Comparison of ENCODE assay signal across 12 cellular contexts in genomic region chr11:130179396-130180306, GRCh38. TPM values are rescaled to one million over a fixed set of nuclear protein-coding genes. Genes with fewer than 3 reads are reported as not detected.
A peak's percentile ranks its signal among the peaks of the same experiment; 100 is the strongest.
DNase-seq lines count a peak whose midpoint lies in the region; ATAC-seq and TF ChIP-seq lines count a peak whose summit lies in the region.
"Had no signal": no experiment of that assay in that cellular context is flagged by ENCODE, and none has a peak within 500 bp of the region (broad histone marks: within the 10 kb centered on the region; RNA-seq: fewer than 3 reads in every experiment).

No MANE protein-coding gene starts in this region.

- H3K4me3 ChIP-seq in breast epithelium (no peak overlapping the region), left lung (no peak overlapping the region), upper lobe of left lung (no peak overlapping the region), prostate gland (no peak overlapping the region)

- H3K9me3 Mint-ChIP-seq in MCF 10A (ENCODE audit: unreplicated experiment) = peaks cover 8% of the 10 kb centered on the region
- H3K9me3 Mint-ChIP-seq in naive thymus-derived CD8-positive, alpha-beta T cell = peaks cover 0 to 10% (median 6%) of the 10 kb centered on the region in 9 donors

- no peak overlapping the region for H3K27ac Mint-ChIP-seq in MCF 10A (ENCODE audit: low read depth, unreplicated experiment)
- no peak overlapping the region for H3K27ac Mint-ChIP-seq in naive thymus-derived CD8-positive, alpha-beta T cell

- no peak overlapping the region for H3K4me3 Mint-ChIP-seq in MCF 10A (ENCODE audit: unreplicated experiment)
- H3K4me3 Mint-ChIP-seq in naive thymus-derived CD8-positive, alpha-beta T cell = no peak overlapping the region
- H3K4me3 Mint-ChIP-seq: central memory CD8-positive, alpha-beta T cell had no signal

- TF ChIP-seq CTCF in breast epithelium (IDR thresholded peaks at IDR 0.05) = no peak
- TF ChIP-seq CTCF in MCF 10A (IDR thresholded peaks at IDR 0.05; ENCODE audit: unreplicated experiment) = no peak
- no peak for TF ChIP-seq CTCF in left lung (IDR thresholded peaks at IDR 0.05)
- TF ChIP-seq CTCF in upper lobe of left lung (IDR thresholded peaks at IDR 0.05) = no peak
- TF ChIP-seq CTCF in prostate gland (IDR thresholded peaks at IDR 0.05) = no peak

- 73% methylated on average over 13 to 21 of the region's 21 CpGs for WGBS in upper lobe of left lung, 2 donors
- 70% methylated on average over 21 of the region's 21 CpGs for WGBS in prostate gland

- no peaks in the 10 kb centered on the region for H3K27me3 Mint-ChIP-seq in MCF 10A (ENCODE audit: insufficient read depth, unreplicated experiment)
- H3K27me3 Mint-ChIP-seq in naive thymus-derived CD8-positive, alpha-beta T cell = peaks cover 2 to 11% (median 9%) of the 10 kb centered on the region in 5 donors

- ATAC-seq in left lung = peak; percentile 24
- peak in 1 of 2 donors; percentile 20 for ATAC-seq in upper lobe of left lung (ENCODE audit: low FRiP score in 2 of 2)
- ATAC-seq in naive thymus-derived CD8-positive, alpha-beta T cell = no peak

- H3K36me3 Mint-ChIP-seq in MCF 10A (ENCODE audit: insufficient read depth, unreplicated experiment) = no peaks in the 10 kb centered on the region
- H3K36me3 Mint-ChIP-seq in naive thymus-derived CD8-positive, alpha-beta T cell = peaks cover 0 to 5% (median 0%) of the 10 kb centered on the region in 3 donors

- POLR2A ChIA-PET in MCF 10A (lab: Yijun Ruan, JAX) = interaction anchor here (1.0 to 2.7 kb wide), 5 partner anchors 11 to 30 kb away, joined by 4 to 14 read pairs (median 4); partner anchors contain the start of gene ST14
- POLR2A ChIA-PET in naive thymus-derived CD8-positive, alpha-beta T cell (lab: Charles Lee) = no interaction called here

- CTCF ChIA-PET in MCF 10A (lab: Yijun Ruan, JAX) = interaction anchor here (0.6 to 1.0 kb wide), 2 partner anchors 33 to 256 kb away, joined by 3 read pairs; no protein-coding TSS in a partner anchor

- H3K36me3 ChIP-seq in breast epithelium (no peaks in the 10 kb centered on the region), left lung (no peaks in the 10 kb centered on the region), upper lobe of left lung (no peaks in the 10 kb centered on the region), prostate gland (no peaks in the 10 kb centered on the region)

- H3K4me1 Mint-ChIP-seq in MCF 10A (ENCODE audit: insufficient read depth, unreplicated experiment) = peaks cover 18% of the 10 kb centered on the region
- peaks cover 0 to 22% (median 0%) of the 10 kb centered on the region in 4 donors for H3K4me1 Mint-ChIP-seq in naive thymus-derived CD8-positive, alpha-beta T cell
- H3K4me1 Mint-ChIP-seq: central memory CD8-positive, alpha-beta T cell had no signal

- H3K9me3 ChIP-seq in breast epithelium (peaks cover 0 to 6% of the 10 kb centered on the region in 2 donors), left lung (peaks cover 0 to 2% of the 10 kb centered on the region in 2 donors), upper lobe of left lung (peaks cover 0 to 8% (median 2%) of the 10 kb centered on the region in 4 donors), prostate gland (no peaks in the 10 kb centered on the region)

- H3K27me3 ChIP-seq in breast epithelium (no peaks in the 10 kb centered on the region), left lung (no peaks in the 10 kb centered on the region), upper lobe of left lung (no peaks in the 10 kb centered on the region), prostate gland (replicated peaks; ENCODE audit: insufficient read depth) (no peaks in the 10 kb centered on the region)

- H3K4me1 ChIP-seq in breast epithelium = peaks cover 0 to 12% of the 10 kb centered on the region in 2 donors
- peaks cover 26 to 56% of the 10 kb centered on the region in 2 donors for H3K4me1 ChIP-seq in left lung
- H3K4me1 ChIP-seq in upper lobe of left lung = peaks cover 17 to 44% (median 41%) of the 10 kb centered on the region in 4 donors
- peaks cover 12% of the 10 kb centered on the region for H3K4me1 ChIP-seq in prostate gland (replicated peaks)

- no peak for TF ChIP-seq EP300 in upper lobe of left lung (IDR thresholded peaks at IDR 0.05)

- intact Hi-C loops in breast epithelium (cut with DNase I; ENCODE audit: low total_unique reads) = no loop called here
- intact Hi-C loops in MCF 10A (cut with micrococcal nuclease) = no loop called here
- intact Hi-C loops in left lung (cut with DNase I) = no loop called here
- intact Hi-C loops in prostate gland (cut with DNase I) = no loop called here

- TF ChIP-seq POLR2A in breast epithelium (IDR thresholded peaks at IDR 0.05) (no peak), upper lobe of left lung (IDR thresholded peaks at IDR 0.05) (no peak), prostate gland (IDR thresholded peaks at IDR 0.05) (no peak)

- H3K27ac ChIP-seq in breast epithelium (peak overlapping the region; percentile 75 to 80), left lung (peak overlapping the region; percentile 22 to 66), upper lobe of left lung (peak overlapping the region in 3 of 4 donors; percentile 60 to 74 (median 66)), prostate gland (no peak overlapping the region)

- no TSS peak for BruUV-seq in MCF 10A (replicated peaks; lab: Mats Ljungman, UMichigan)

- DNase-seq in breast epithelium (ENCODE audit: low spot score in 2 of 2) (no peak), MCF 10A (ENCODE audit: unreplicated experiment) (no peak), RPMI8226 (peak; percentile 66), left lung (peak; percentile 65 to 74), upper lobe of left lung (peak in 1 of 2 donors; percentile 55), prostate gland (ENCODE audit: low spot score) (no peak)
- DNase-seq in activated CD4-positive, CD25-positive, alpha-beta regulatory T cell treated with anti-CD3 and anti-CD28 coated beads, Interleukin-2, amount 50 U/mL, for 72 hours = no peak
- DNase-seq in naive thymus-derived CD8-positive, alpha-beta T cell = no peak
- DNase-seq: activated T-cell treated with anti-CD3 and anti-CD28 coated beads, Interleukin-2, amount 50 U/mL, for 1 hour; NCI-H526 treated with DMSO at 0.1 percent for 48 hours; T1000 had no signal

RNA-seq across cellular contexts. Expression of gene ST14, which starts 20.1 kb away (rescaled TPM):
- total RNA-seq in breast epithelium (10 to 100 TPM in 2 of 3 donors, 1 to 10 TPM in 1; 9.9 to 89.0 (median 48.5) TPM), MCF 10A (2022) (24.8 and 27.2 TPM in 2 replicates), left lung (100 to 1,000 TPM in 1 of 2 donors, 10 to 100 TPM in 1; 80.6 to 107 TPM), upper lobe of left lung (100 to 1,000 TPM in 1 of 6 donors, 10 to 100 TPM in 5; 49.2 to 105 (median 72.1) TPM), prostate gland (100 to 1,000 TPM in 1 of 2 donors, 10 to 100 TPM in 1; 39.8 to 114 TPM)
- total RNA-seq in naive thymus-derived CD8-positive, alpha-beta T cell = under 1 TPM; 0.74 to 0.94 TPM
- polyA plus RNA-seq in naive thymus-derived CD8-positive, alpha-beta T cell = not detected

Comparison
In these comparisons a context has a peak if more than half of its experiments do, and no peak if none do; other contexts are left out.
1. DNase-seq: peak in RPMI8226 (single experiment) and left lung (2 of 2); none in breast epithelium (0 of 2), MCF 10A (single experiment), prostate gland (single experiment), activated CD4-positive, CD25-positive, alpha-beta regulatory T cell treated with anti-CD3 and anti-CD28 coated beads, Interleukin-2, amount 50 U/mL, for 72 hours (single experiment) and naive thymus-derived CD8-positive, alpha-beta T cell (0 of 10).
2. H3K27ac ChIP-seq: peak in breast epithelium (2 of 2), left lung (2 of 2) and upper lobe of left lung (3 of 4); none in prostate gland (0 of 2).
3. RNA of gene ST14, which starts 20.1 kb away (total RNA-seq): 39.8 to 114 TPM in prostate gland, 80.6 to 107 TPM in left lung, 49.2 to 105 TPM in upper lobe of left lung, 9.9 to 89.0 TPM in breast epithelium and 24.8 to 27.2 TPM in MCF 10A; 0.74 to 0.94 TPM in naive thymus-derived CD8-positive, alpha-beta T cell; every median in the first group is over 4 times any median in the second.